8 cellular contexts compared by ENCODE assay signal in genomic region chr5:34656001-34656699, GRCh38. TPM values are rescaled to one million over a fixed set of nuclear protein-coding genes. Genes with fewer than 3 reads are reported as not detected.
A peak's percentile ranks its signal among the peaks of the same experiment; 100 is the strongest.
DNase-seq lines count a peak whose midpoint lies in the region; ATAC-seq and TF ChIP-seq lines count a peak whose summit lies in the region.

TSS of gene RAI14 (plus strand) at chr5:34656328. CDS start at chr5:34686920, 30,592 bp downstream.

- H3K4ac ChIP-seq in neuronal stem cell (ENCODE audit: low read length): no peak within 1 kb of the TSS

- peak within 1 kb of the TSS; percentile 95 for H3K18ac ChIP-seq in neuronal stem cell (ENCODE audit: low read length)

- peaks cover 8% of the 10 kb centered on the region for H3K79me1 ChIP-seq in neuronal stem cell (ENCODE audit: low read depth, low read length)

- intact Hi-C loops in Right ventricle myocardium superior (cut with DNase I): no loop called here

- no peaks in the 10 kb centered on the region for H3K27me3 ChIP-seq in OCI-LY3 (ENCODE audit: low read depth, low read length)
- peaks cover 0 to 4% (median 0%) of the 10 kb centered on the region in 3 experiments for H3K27me3 ChIP-seq in neuronal stem cell (ENCODE audit: control insufficient read depth in 3 of 3, insufficient read depth in 3 of 3, low read depth in 1 of 3, low read length in 3 of 3)

- H2BK5ac ChIP-seq in neuronal stem cell (ENCODE audit: low read length): peak within 1 kb of the TSS; percentile 90

- H2BK12ac ChIP-seq in neuronal stem cell (ENCODE audit: low read length): no peak within 1 kb of the TSS

- peak within 1 kb of the TSS; percentile 29 for H2AK5ac ChIP-seq in neuronal stem cell (ENCODE audit: low read depth, low read length)

- H3K23ac ChIP-seq in neuronal stem cell (ENCODE audit: low read depth, low read length, poor library complexity): peak within 1 kb of the TSS; percentile 70

- H2AFZ ChIP-seq in OCI-LY3 (ENCODE audit: low read depth, low read length) (peak within 1 kb of the TSS; percentile 53; the same call in 1 of the 2 replicates), neuronal stem cell (ENCODE audit: low read length) (peak within 1 kb of the TSS; percentile 96)

- H3K79me2 ChIP-seq in OCI-LY3 (ENCODE audit: low read length): peaks cover 48% of the 10 kb centered on the region

- H4K20me1 ChIP-seq in OCI-LY3 (ENCODE audit: insufficient read depth, low read length): no peaks in the 10 kb centered on the region

- ATAC-seq in Right ventricle myocardium superior (ENCODE audit: poor library complexity) (peak; percentile 93), HG02885 (IDR thresholded peaks at IDR 0.05; ENCODE audit: poor library complexity, unreplicated experiment) (no peak), HG02571 (IDR thresholded peaks at IDR 0.05; ENCODE audit: unreplicated experiment) (no peak)

- peak within 1 kb of the TSS; percentile 64 for H2BK15ac ChIP-seq in neuronal stem cell (ENCODE audit: low read length)

- WGBS in neuronal stem cell (ENCODE audit: extremely low coverage in 2 of 2, insufficient read length in 2 of 2, insufficient replicate concordance in 1 of 2), 2 donors: no CpG with 5 or more reads among the region's 79 CpGs

- H3K9ac ChIP-seq in OCI-LY3 (ENCODE audit: low read length) (peak within 1 kb of the TSS; percentile 99), neuronal stem cell (ENCODE audit: low read depth, low read length, poor library complexity) (peak within 1 kb of the TSS; percentile 92)

- peak within 1 kb of the TSS; percentile 78 for H3K27ac ChIP-seq in OCI-LY3 (ENCODE audit: low read length)
- H3K27ac ChIP-seq in neuronal stem cell (replicated peaks; ENCODE audit: low read length): peak within 1 kb of the TSS; percentile 73

- H4K8ac ChIP-seq in neuronal stem cell (ENCODE audit: low read depth, low read length): no peak within 1 kb of the TSS

- DNase-seq in AG10803 (ENCODE audit: low read depth) (peak; percentile 88), H4 (ENCODE audit: low spot score) (peak; percentile 68), amygdala (lab: John Stamatoyannopoulos, UW) (peak in 53 of 56 donors; percentile 4 to 81 (median 54)), Right ventricle myocardium superior (peak; percentile 84), neuronal stem cell (ENCODE audit: low spot score) (peak; percentile 80)

- H3K14ac ChIP-seq in neuronal stem cell (ENCODE audit: low read length): peak within 1 kb of the TSS; percentile 91

- peaks cover 19% of the 10 kb centered on the region for H3K4me1 ChIP-seq in OCI-LY3 (ENCODE audit: low read length)
- peaks cover 1 to 14% of the 10 kb centered on the region in 2 donors for H3K4me1 ChIP-seq in neuronal stem cell (ENCODE audit: control insufficient read depth in 2 of 2, insufficient read depth in 1 of 2, low read depth in 1 of 2, low read length in 2 of 2)

- H3K36me3 ChIP-seq in OCI-LY3 (replicated peaks; ENCODE audit: low read depth, low read length) (peaks cover 5% of the 10 kb centered on the region), neuronal stem cell (replicated peaks in 1 of 2; ENCODE audit: control insufficient read depth in 2 of 2, insufficient read depth in 2 of 2, low read length in 2 of 2) (peaks cover 4 to 15% of the 10 kb centered on the region in 2 donors)

- H3K9me3 ChIP-seq in OCI-LY3 (ENCODE audit: insufficient read depth, low read length): no peaks in the 10 kb centered on the region
- peaks cover 0 to 3% of the 10 kb centered on the region in 2 donors for H3K9me3 ChIP-seq in neuronal stem cell (replicated peaks in 1 of 2; ENCODE audit: control insufficient read depth in 2 of 2, insufficient read depth in 1 of 2, low read depth in 1 of 2, low read length in 2 of 2)

- H3K4me2 ChIP-seq in OCI-LY3 (ENCODE audit: low read length): peak within 1 kb of the TSS; percentile 82
- peak within 1 kb of the TSS; percentile 82 for H3K4me2 ChIP-seq in neuronal stem cell (ENCODE audit: insufficient read depth, low read length, poor library complexity, severe bottlenecking)

- H2BK120ac ChIP-seq in neuronal stem cell (ENCODE audit: low read depth, low read length): peak within 1 kb of the TSS; percentile 57

- H3K4me3 ChIP-seq in AG10803 (ENCODE audit: low read length): peak within 1 kb of the TSS; percentile 88
- peak within 1 kb of the TSS; percentile 82 for H3K4me3 ChIP-seq in OCI-LY3 (ENCODE audit: low read length)
- peak within 1 kb of the TSS; percentile 95 to 99 for H3K4me3 ChIP-seq in neuronal stem cell (ENCODE audit: low read length in 2 of 2)

- TF ChIP-seq CTCF in AG10803 (conservative IDR thresholded peaks at IDR 0.05; ENCODE audit: low read length) (no peak), OCI-LY3 (IDR thresholded peaks at IDR 0.05; ENCODE audit: low read depth, low read length) (peak; percentile 17; the same call in 1 of the 2 replicates)

- no peak within 1 kb of the TSS for H4K91ac ChIP-seq in neuronal stem cell (ENCODE audit: low read depth, low read length, poor library complexity)

RNA-seq across cellular contexts. Expression of gene RAI14, which starts in this region (rescaled TPM):
- total RNA-seq in H4 (2014; rRNA removed; shearing (Covaris generic)): 22.8 and 27.5 TPM in 2 replicates
- 10.5 TPM for total RNA-seq in Right ventricle myocardium superior
- 53.0 TPM for polyA plus RNA-seq in neuronal stem cell (2013, experiment 1 of 2)
- polyA plus RNA-seq in neuronal stem cell (2013, experiment 2 of 2): 52.8 TPM
